ENCODE assay signal across 8 cellular contexts in the genomic region with DNA sequence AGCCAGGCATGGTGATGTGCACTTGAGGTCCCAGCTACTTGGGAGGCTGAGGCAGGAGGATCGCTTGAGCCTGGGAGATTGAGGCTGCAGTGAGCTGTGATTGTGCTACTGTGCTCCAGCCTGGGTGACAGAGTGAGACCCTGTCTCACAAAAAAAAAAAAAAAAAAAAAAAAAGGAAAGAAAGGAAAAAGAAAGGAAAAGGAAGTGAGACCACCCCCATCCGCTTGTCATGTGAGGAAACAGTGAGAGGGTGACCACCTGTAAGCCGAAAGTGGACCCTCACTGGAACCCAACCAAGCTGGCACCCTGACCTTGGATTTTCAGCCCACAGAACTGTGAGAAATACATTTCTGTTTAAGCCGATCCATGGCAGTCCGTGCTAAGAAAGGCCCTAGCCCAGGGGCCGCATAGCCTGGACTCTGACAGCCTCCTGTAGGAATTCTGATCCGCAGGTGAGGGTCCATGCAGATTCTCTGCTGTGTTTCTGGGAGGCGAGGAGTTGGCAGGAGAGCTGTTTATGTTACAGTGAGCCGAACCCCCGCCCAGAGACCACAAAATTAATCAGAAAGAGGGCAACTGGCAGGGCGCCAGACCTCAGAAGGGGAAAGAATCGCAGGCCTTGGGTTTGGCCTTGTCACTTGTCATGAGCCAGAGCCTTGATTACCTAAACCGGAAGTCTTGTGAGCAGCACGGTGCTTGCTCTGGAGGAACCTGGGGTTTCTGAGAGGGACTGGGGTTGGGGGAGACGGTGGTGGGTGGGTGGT. TPM values are rescaled to one million over a fixed set of nuclear protein-coding genes. Genes with fewer than 3 reads are reported as not detected.
DNase-seq lines count a peak whose midpoint lies in the region; ATAC-seq and TF ChIP-seq lines count a peak whose summit lies in the region.

No MANE protein-coding gene starts in this region.

- H3K4me3 ChIP-seq in choroid plexus epithelial cell (ENCODE audit: low read depth, low read length) = peak overlapping the region; percentile 80
- H3K4me3 ChIP-seq in left lung = peak overlapping the region; percentile 79 to 98

- H3K36me3 ChIP-seq in left lung = peaks cover 0 to 41% of the 10 kb centered on the region in 2 donors

- no peak for TF ChIP-seq CTCF in choroid plexus epithelial cell (conservative IDR thresholded peaks at IDR 0.05; ENCODE audit: low read depth, low read length)
- TF ChIP-seq CTCF in left lung (IDR thresholded peaks at IDR 0.05) = no peak

- peaks cover 0 to 19% of the 10 kb centered on the region in 2 donors for H3K27me3 ChIP-seq in left lung

- intact Hi-C loops in left lung (cut with DNase I) = no loop called here

- peak; percentile 79 for DNase-seq in GM03348 (ENCODE audit: low spot score)
- DNase-seq in NCI-H2171 (lab: John Stamatoyannopoulos, UW) = peak; percentile 27
- DNase-seq in activated CD4-positive, alpha-beta T cell treated with anti-CD3 and anti-CD28 coated beads for 1 hour = peak; percentile 90
- peak; percentile 64 for DNase-seq in choroid plexus epithelial cell (ENCODE audit: low read depth)
- peak; percentile 90 for DNase-seq in left lung
- DNase-seq in stimulated activated CD4-positive, alpha-beta T cell treated with anti-CD3 and anti-CD28 coated beads, Interleukin-4, amount 100 ng/mL, for 4 hours = peak; percentile 87 to 92
- DNase-seq in NCI-H446 treated with DMSO at 0.1 percent for 48 hours (lab: John Stamatoyannopoulos, UW) = no peak

- ATAC-seq in HG02798 (IDR thresholded peaks at IDR 0.05; ENCODE audit: poor library complexity, unreplicated experiment) (peak; percentile 42), left lung (peak; percentile 76)

- H3K9me3 ChIP-seq in left lung = no peaks in the 10 kb centered on the region

- peaks cover 11 to 43% of the 10 kb centered on the region in 2 donors for H3K4me1 ChIP-seq in left lung

- H3K27ac ChIP-seq in left lung = peak overlapping the region; percentile 87 to 90

RNA-seq across cellular contexts. Expression of a gene that starts 0.9 kb away (rescaled TPM):
- 10 to 100 TPM; 55.4 to 83.8 TPM for total RNA-seq in left lung

RNA-seq across cellular contexts. Expression of a gene that starts 1.0 kb away (rescaled TPM):
- total RNA-seq in left lung = 10 to 100 TPM; 31.9 to 36.0 TPM

RNA-seq across cellular contexts. Expression of a gene that starts 41.5 kb away (rescaled TPM):
- 100 to 1,000 TPM; 212 to 264 TPM for total RNA-seq in left lung

RNA-seq across cellular contexts. Expression of a gene that starts 49.4 kb away (rescaled TPM):
- 1 to 10 TPM in 1 of 2 donors, under 1 TPM in 1; 0.41 to 1.0 TPM for total RNA-seq in left lung
